14 cellular contexts compared by ENCODE assay signal in the genomic region with DNA sequence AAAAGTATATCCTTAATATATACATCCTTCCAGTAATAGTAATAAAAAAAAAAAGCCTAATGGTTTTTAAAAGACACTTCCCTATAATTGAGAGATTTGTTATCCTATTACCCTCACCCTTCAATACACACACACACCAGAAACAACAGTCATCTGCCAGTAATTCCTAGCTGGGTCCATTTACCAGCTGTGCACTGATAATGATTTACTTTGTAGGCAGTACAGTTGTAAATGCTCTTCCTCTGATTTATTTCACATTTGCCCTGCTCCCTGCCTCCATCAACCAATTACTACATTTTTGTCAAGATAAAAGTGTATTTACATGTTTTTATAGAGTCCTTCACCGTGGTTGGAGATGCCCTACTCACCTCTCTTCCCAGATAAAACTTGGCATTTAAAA. TPM values are rescaled to one million over a fixed set of nuclear protein-coding genes. Genes with fewer than 3 reads are reported as not detected.
DNase-seq lines count a peak whose midpoint lies in the region; ATAC-seq and TF ChIP-seq lines count a peak whose summit lies in the region.
"Had no signal": no experiment of that assay in that cellular context is flagged by ENCODE, and none has a peak within 500 bp of the region (broad histone marks: within the 10 kb centered on the region; RNA-seq: fewer than 3 reads in every experiment).

No MANE protein-coding gene starts in this region.

- no peaks in the 10 kb centered on the region for H3K79me2 ChIP-seq in OCI-LY7 (ENCODE audit: insufficient read depth, low read depth, low read length)
- H3K79me2 ChIP-seq: parathyroid adenoma had no signal

- H3K9ac ChIP-seq in rectal smooth muscle tissue (ENCODE audit: low read length): no peak overlapping the region
- H3K9ac ChIP-seq: parathyroid adenoma had no signal

- H3K4me2 ChIP-seq in OCI-LY7 (ENCODE audit: low read length): no peak overlapping the region

- H3K9me2 ChIP-seq in OCI-LY7 (ENCODE audit: insufficient read depth, low read length): no peaks in the 10 kb centered on the region

- 47% methylated on average over 1 of the region's 1 CpG for WGBS in right cardiac atrium

- H3K27ac ChIP-seq in Peyer's patch (peak overlapping the region in 3 of 4 donors; percentile 8 to 96 (median 61)), right cardiac atrium (ENCODE audit: low read length) (peak overlapping the region; percentile 25), rectal smooth muscle tissue (ENCODE audit: low read depth, low read length) (peak overlapping the region; percentile 98), OCI-LY7 (ENCODE audit: low read depth, low read length, poor library complexity, severe bottlenecking) (no peak overlapping the region)
- H3K27ac ChIP-seq: 22Rv1, parathyroid adenoma had no signal

- H3K4me1 ChIP-seq in Peyer's patch: peaks cover 0 to 77% (median 9%) of the 10 kb centered on the region in 4 donors
- peaks cover 21% of the 10 kb centered on the region for H3K4me1 ChIP-seq in right cardiac atrium (ENCODE audit: control insufficient read depth, insufficient read depth, low read length)
- peaks cover 68% of the 10 kb centered on the region for H3K4me1 ChIP-seq in rectal smooth muscle tissue (ENCODE audit: control insufficient read depth, insufficient read depth, low read length)
- H3K4me1 ChIP-seq in OCI-LY7 (ENCODE audit: insufficient read depth, low read length, poor library complexity, severe bottlenecking): peaks cover 7% of the 10 kb centered on the region

- H2AFZ ChIP-seq in OCI-LY7 (ENCODE audit: low read length): no peak overlapping the region
- H2AFZ ChIP-seq: parathyroid adenoma had no signal

- H3K9me3 ChIP-seq in Peyer's patch (no peaks in the 10 kb centered on the region), right cardiac atrium (ENCODE audit: control insufficient read depth, low read length) (no peaks in the 10 kb centered on the region), OCI-LY7 (ENCODE audit: low read length) (no peaks in the 10 kb centered on the region)

- no peaks in the 10 kb centered on the region for H4K20me1 ChIP-seq in OCI-LY7 (ENCODE audit: insufficient read depth, low read length)

- POLR2A ChIA-PET in OCI-LY7 (lab: Charles Lee): interaction anchor here (0.8 kb wide), 1 partner anchor 8 kb away, joined by 3 read pairs; no protein-coding TSS in a partner anchor

- H3K27me3 ChIP-seq in Peyer's patch: no peaks in the 10 kb centered on the region
- no peaks in the 10 kb centered on the region for H3K27me3 ChIP-seq in right cardiac atrium (ENCODE audit: control insufficient read depth, insufficient read depth)
- no peaks in the 10 kb centered on the region for H3K27me3 ChIP-seq in rectal smooth muscle tissue (ENCODE audit: control insufficient read depth, insufficient read depth, low read length)

- BruUV-seq in OCI-LY7 (replicated peaks; lab: Mats Ljungman, UMichigan): no TSS peak

- DNase-seq in DMS 273 (lab: John Stamatoyannopoulos, UW; ENCODE audit: unreplicated experiment) (peak; percentile 56), DMS 273 treated with DMSO at 0.1 percent for 48 hours (lab: John Stamatoyannopoulos, UW) (no peak), Peyer's patch (no peak), right cardiac atrium (no peak), posterior vena cava (ENCODE audit: low spot score) (no peak), NOMO-1 (lab: John Stamatoyannopoulos, UW; ENCODE audit: unreplicated experiment in 2 of 2) (no peak), OCI-LY7 (ENCODE audit: low spot score) (no peak)
- DNase-seq: activated gamma-delta T cell; effector CD8-positive, alpha-beta T cell; EL had no signal

- H3K4me3 ChIP-seq in Peyer's patch (no peak overlapping the region), right cardiac atrium (ENCODE audit: low read length) (no peak overlapping the region), rectal smooth muscle tissue (ENCODE audit: low read length) (no peak overlapping the region), OCI-LY7 (ENCODE audit: low read depth, low read length, poor library complexity, severe bottlenecking) (no peak overlapping the region)

- no peak for ATAC-seq in right cardiac atrium
- ATAC-seq: activated CD4-positive, CD25-positive, alpha-beta regulatory T cell treated with anti-CD3 and anti-CD28 coated beads, Interleukin-2, amount 50 U/mL, for 24 hours had no signal

- CTCF ChIA-PET in OCI-LY7 (lab: Charles Lee; ENCODE audit: unreplicated experiment): interaction anchor here (0.6 kb wide), 1 partner anchor 748 kb away, joined by 3 read pairs; no protein-coding TSS in a partner anchor

- no peak for TF ChIP-seq CTCF in Peyer's patch (IDR thresholded peaks at IDR 0.05)
- no peak for TF ChIP-seq CTCF in OCI-LY7 (conservative IDR thresholded peaks at IDR 0.05; ENCODE audit: low read length)

- peaks cover 0 to 36% (median 0%) of the 10 kb centered on the region in 3 donors for H3K36me3 ChIP-seq in Peyer's patch
- peaks cover 17% of the 10 kb centered on the region for H3K36me3 ChIP-seq in rectal smooth muscle tissue (ENCODE audit: control insufficient read depth, insufficient read depth, low read length)
- 0 out of 2 replicates have a peak, but pooled peaks cover 7% of the 10 kb centered on the region for H3K36me3 ChIP-seq in OCI-LY7 (ENCODE audit: insufficient read depth, low read length)

- no peak for TF ChIP-seq POLR2A in Peyer's patch (IDR thresholded peaks at IDR 0.05)

- intact Hi-C loops in right cardiac atrium (cut with DNase I) (no loop called here), posterior vena cava (cut with DNase I) (no loop called here), OCI-LY7 (cut with micrococcal nuclease; ENCODE audit: unreplicated experiment) (no loop called here)

RNA-seq across cellular contexts. Expression of a gene that starts 12.4 kb away (rescaled TPM):
- 100 to 1,000 TPM; 555 to 997 (median 617) TPM for total RNA-seq in Peyer's patch
- 1,000 to 10,000 TPM; 6,360 to 7,970 (median 7,200) TPM for total RNA-seq in right cardiac atrium
- polyA plus RNA-seq in right cardiac atrium: 10,076 TPM
- 1,000 to 10,000 TPM; 1,343 to 1,694 TPM for total RNA-seq in posterior vena cava
- total RNA-seq in OCI-LY7 (2014; rRNA removed; shearing (Covaris generic)): 19.9 and 20.7 TPM in 2 replicates
- total RNA-seq in OCI-LY7 (2022): 19.3 and 19.7 TPM in 2 replicates

Comparison
In these comparisons a context has a peak if more than half of its experiments do, and no peak if none do; other contexts are left out.
1. RNA of a gene that starts 12.4 kb away (total RNA-seq): 6,360 to 7,970 TPM in right cardiac atrium, 1,343 to 1,694 TPM in posterior vena cava and 555 to 997 TPM in Peyer's patch; 19.3 to 20.7 TPM in OCI-LY7; every median in the first group is over 10 times any median in the second.